Comparison of ENCODE assay signal across 8 cellular contexts in genomic region chr1:30748098-30748698, GRCh38. TPM values are rescaled to one million over a fixed set of nuclear protein-coding genes. Genes with fewer than 3 reads are reported as not detected.
A peak's percentile ranks its signal among the peaks of the same experiment; 100 is the strongest.
DNase-seq lines count a peak whose midpoint lies in the region; ATAC-seq and TF ChIP-seq lines count a peak whose summit lies in the region.

No MANE protein-coding gene starts in this region.

- no peak for TF ChIP-seq CTCF in natural killer cell (IDR thresholded peaks at IDR 0.05)

- peak; percentile 81 for DNase-seq in DMS79 treated with DMSO at 0.1 percent for 48 hours (lab: John Stamatoyannopoulos, UW)
- DNase-seq in NCI-H1105 (lab: John Stamatoyannopoulos, UW): peak; percentile 83
- DNase-seq in natural killer cell: no peak
- no peak for DNase-seq in A172 (ENCODE audit: low spot score)

- peak overlapping the region; percentile 100 for H3K27ac Mint-ChIP-seq in activated naive CD8-positive, alpha-beta T cell
- peak overlapping the region; percentile 99 to 100 for H3K27ac Mint-ChIP-seq in natural killer cell

- no peaks in the 10 kb centered on the region for H3K9me3 Mint-ChIP-seq in activated naive CD8-positive, alpha-beta T cell (ENCODE audit: low read depth)
- H3K9me3 Mint-ChIP-seq in natural killer cell: no peaks in the 10 kb centered on the region

- intact Hi-C loops in natural killer cell (cut with micrococcal nuclease): no loop called here

- H3K4me1 Mint-ChIP-seq in activated naive CD8-positive, alpha-beta T cell (ENCODE audit: low read depth): peaks cover 97% of the 10 kb centered on the region
- peaks cover 91 to 96% of the 10 kb centered on the region in 2 donors for H3K4me1 Mint-ChIP-seq in natural killer cell

- peaks cover 6% of the 10 kb centered on the region for H3K36me3 Mint-ChIP-seq in activated naive CD8-positive, alpha-beta T cell
- H3K36me3 Mint-ChIP-seq in natural killer cell: no peaks in the 10 kb centered on the region

- H3K27me3 Mint-ChIP-seq in activated naive CD8-positive, alpha-beta T cell: no peaks in the 10 kb centered on the region
- H3K27me3 Mint-ChIP-seq in natural killer cell (ENCODE audit: low read depth in 2 of 2): no peaks in the 10 kb centered on the region

- no peak for ATAC-seq in natural killer cell
- no peak for ATAC-seq in GM18868 (IDR thresholded peaks at IDR 0.05; ENCODE audit: unreplicated experiment)
- no peak for ATAC-seq in GM21576 (IDR thresholded peaks at IDR 0.05; ENCODE audit: unreplicated experiment)
- ATAC-seq in GM18867 (IDR thresholded peaks at IDR 0.05; ENCODE audit: unreplicated experiment): no peak

- peak overlapping the region; percentile 87 for H3K4me3 Mint-ChIP-seq in activated naive CD8-positive, alpha-beta T cell
- peak overlapping the region; percentile 81 for H3K4me3 Mint-ChIP-seq in natural killer cell

RNA-seq across cellular contexts. Expression of gene LAPTM5, which starts 9.4 kb away (rescaled TPM):
- total RNA-seq in natural killer cell: 100 to 1,000 TPM; 520 to 674 (median 533) TPM
- total RNA-seq in A172 (2014; rRNA removed; shearing (Covaris generic)): 0.12 TPM in 1 of 2 replicates, not detected in the other

RNA-seq across cellular contexts. Expression of gene MATN1, which starts 24.8 kb away (rescaled TPM):
- 1 to 10 TPM in 2 of 3 donors, under 1 TPM in 1; 0.93 to 1.7 (median 1.2) TPM for total RNA-seq in natural killer cell
- not detected in 2 replicates for total RNA-seq in A172 (2014; rRNA removed; shearing (Covaris generic))

Comparison
In these comparisons a context has a peak if more than half of its experiments do, and no peak if none do; other contexts are left out.
1. DNase-seq: peak in DMS79 treated with DMSO at 0.1 percent for 48 hours (single experiment) and NCI-H1105 (single experiment); none in natural killer cell (single experiment) and A172 (single experiment).
2. RNA of gene LAPTM5, which starts 9.4 kb away (total RNA-seq): 520 to 674 TPM in natural killer cell; 0.12 TPM in A172; every median in the first group is over 100 times any median in the second.